Comparison of ENCODE assay signal across 26 cellular contexts in the genomic region with DNA sequence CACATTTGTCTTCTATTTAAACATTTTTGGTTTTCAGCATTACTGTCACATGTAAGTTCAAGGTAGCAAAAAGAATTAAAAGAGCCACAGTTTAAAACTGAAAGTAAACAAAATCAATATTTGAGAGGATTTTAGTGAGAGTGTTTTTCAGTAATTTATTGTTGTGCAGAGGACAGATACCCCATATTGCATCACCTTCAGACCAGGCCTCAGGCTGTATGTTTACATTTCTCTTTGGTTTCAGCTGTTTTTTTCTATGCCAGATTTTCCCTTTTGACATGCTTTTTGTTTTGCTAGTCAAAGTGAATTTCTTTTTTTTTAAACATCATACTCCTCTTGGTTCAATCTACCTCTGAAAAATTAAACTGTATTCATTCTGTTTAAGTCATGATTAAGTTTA. TPM values are rescaled to one million over a fixed set of nuclear protein-coding genes. Genes with fewer than 3 reads are reported as not detected.
DNase-seq lines count a peak whose midpoint lies in the region; ATAC-seq and TF ChIP-seq lines count a peak whose summit lies in the region.
"Had no signal": no experiment of that assay in that cellular context is flagged by ENCODE, and none has a peak within 500 bp of the region (broad histone marks: within the 10 kb centered on the region; RNA-seq: fewer than 3 reads in every experiment).

No MANE protein-coding gene starts in this region.

- H3K4me1 ChIP-seq in hepatocyte (ENCODE audit: insufficient read depth) (no peaks in the 10 kb centered on the region), subcutaneous abdominal adipose tissue (ENCODE audit: control insufficient read depth in 5 of 5, insufficient read depth in 5 of 5, low read length in 5 of 5) (peaks cover 0 to 17% (median 8%) of the 10 kb centered on the region in 5 donors), heart right ventricle (peaks cover 0 to 43% (median 25%) of the 10 kb centered on the region in 9 donors)
- H3K4me1 ChIP-seq: transverse colon had no signal

- H2AFZ ChIP-seq in hepatocyte = no peak overlapping the region

- H3K4me3 ChIP-seq in hepatocyte (no peak overlapping the region), subcutaneous abdominal adipose tissue (ENCODE audit: low read depth in 1 of 5, low read length in 5 of 5) (no peak overlapping the region), heart right ventricle (no peak overlapping the region)
- H3K4me3 ChIP-seq: MG63, skin epidermis, transverse colon had no signal

- DNase-seq in NCI-H2171 treated with DMSO at 0.1 percent for 48 hours (lab: John Stamatoyannopoulos, UW) = peak; percentile 3
- no peak for DNase-seq in NCI-H2171 (lab: John Stamatoyannopoulos, UW)
- peak; percentile 45 for DNase-seq in NCI-H774 (lab: John Stamatoyannopoulos, UW)
- no peak for DNase-seq in hepatocyte (ENCODE audit: low spot score)
- DNase-seq in heart right ventricle = no peak
- DNase-seq: activated CD4-positive, alpha-beta T cell treated with anti-CD3 and anti-CD28 coated beads, Interleukin-2, amount 10 ng/mL, durations not matched to agents 7 days and 5 days; activated T-cell treated with anti-CD3 and anti-CD28 coated beads, Interleukin-2, amount 50 U/mL, for 4 hours; brain microvascular endothelial cell; CD8-positive, alpha-beta memory T cell; DMS 273 treated with DMSO at 0.1 percent for 48 hours; GOT3; islet precursor cell; KG1; MG63; naive thymus-derived CD8-positive, alpha-beta T cell; NCI-H1436 treated with DMSO at 0.1 percent for 48 hours; NCI-H446; occipital lobe; SIG-M5; stimulated activated naive CD8-positive, alpha-beta T cell treated with anti-CD3 and anti-CD28 coated beads, Interleukin-15, amount 100 ng/mL, for 72 hours; transverse colon had no signal

- no peaks in the 10 kb centered on the region for H3K79me2 ChIP-seq in hepatocyte

- H3K27ac ChIP-seq in hepatocyte (no peak overlapping the region), subcutaneous abdominal adipose tissue (ENCODE audit: low read depth, low read length) (peak overlapping the region; percentile 29), heart right ventricle (no peak overlapping the region)
- H3K27ac ChIP-seq: brain microvascular endothelial cell, skin epidermis, transverse colon had no signal

- intact Hi-C loops in heart right ventricle (cut with DNase I) = no loop called here

- H3K9ac ChIP-seq in subcutaneous abdominal adipose tissue (ENCODE audit: low read length in 5 of 5) = no peak overlapping the region

- ATAC-seq in GM21737 (IDR thresholded peaks at IDR 0.05; ENCODE audit: unreplicated experiment) (no peak), HG03565 (IDR thresholded peaks at IDR 0.05; ENCODE audit: unreplicated experiment) (no peak), heart right ventricle (no peak)
- ATAC-seq: activated T-cell treated with anti-CD3 and anti-CD28 coated beads, Interleukin-2, amount 50 U/mL, for 4 hours; naive thymus-derived CD8-positive, alpha-beta T cell; Panc1; stimulated activated naive CD8-positive, alpha-beta T cell treated with anti-CD3 and anti-CD28 coated beads, Interleukin-15, amount 100 ng/mL, for 72 hours had no signal

- H3K4me2 ChIP-seq in hepatocyte = peak overlapping the region; percentile 6

- H3K9me3 ChIP-seq in hepatocyte (ENCODE audit: low read depth) (no peaks in the 10 kb centered on the region), subcutaneous abdominal adipose tissue (ENCODE audit: control insufficient read depth in 5 of 5, low read length in 5 of 5) (no peaks in the 10 kb centered on the region), heart right ventricle (peaks cover 0 to 8% (median 0%) of the 10 kb centered on the region in 11 donors)
- H3K9me3 ChIP-seq: transverse colon had no signal

- no peaks in the 10 kb centered on the region for H3K27me3 ChIP-seq in hepatocyte
- H3K27me3 ChIP-seq in subcutaneous abdominal adipose tissue (ENCODE audit: control insufficient read depth in 5 of 5, insufficient read depth in 4 of 5, low read length in 5 of 5) = no peaks in the 10 kb centered on the region
- H3K27me3 ChIP-seq in heart right ventricle = no peaks in the 10 kb centered on the region
- H3K27me3 ChIP-seq: brain microvascular endothelial cell, MG63, transverse colon had no signal

- H3K9me2 ChIP-seq in hepatocyte (replicated peaks; ENCODE audit: insufficient read depth) = no peaks in the 10 kb centered on the region

- H3K36me3 ChIP-seq in hepatocyte (replicated peaks; ENCODE audit: insufficient read depth, low read depth) = no peaks in the 10 kb centered on the region
- H3K36me3 ChIP-seq in subcutaneous abdominal adipose tissue (ENCODE audit: control insufficient read depth in 5 of 5, insufficient read depth in 5 of 5, low read length in 5 of 5) = no peaks in the 10 kb centered on the region
- H3K36me3 ChIP-seq in heart right ventricle = no peaks in the 10 kb centered on the region
- H3K36me3 ChIP-seq: brain microvascular endothelial cell, MG63, transverse colon had no signal

- H4K20me1 ChIP-seq in hepatocyte (ENCODE audit: insufficient read depth, poor library complexity, severe bottlenecking) = no peaks in the 10 kb centered on the region

- TF ChIP-seq CTCF in hepatocyte (IDR thresholded peaks at IDR 0.05; ENCODE audit: poor library complexity) (no peak), heart right ventricle (IDR thresholded peaks at IDR 0.05) (no peak)

RNA-seq across cellular contexts. Expression of a gene that starts 47.2 kb away (rescaled TPM):
- 10.4 and 11.7 TPM in 2 replicates for total RNA-seq in hepatocyte
- polyA plus RNA-seq in hepatocyte = 13.2 and 15.1 TPM in 2 replicates
- total RNA-seq in heart right ventricle = 10 to 100 TPM; 58.7 to 93.3 (median 78.4) TPM
- 10 to 100 TPM; 29.6 to 47.9 TPM for polyA plus RNA-seq in heart right ventricle

Comparison
In these comparisons a context has a peak if more than half of its experiments do, and no peak if none do; other contexts are left out.
1. DNase-seq: peak in NCI-H2171 treated with DMSO at 0.1 percent for 48 hours (single experiment) and NCI-H774 (single experiment); none in NCI-H2171 (single experiment), hepatocyte (single experiment) and heart right ventricle (0 of 2).